In genomic region chr7:137846588-137847417, GRCh38 we compare ENCODE assay signal across 8 cellular contexts. TPM values are rescaled to one million over a fixed set of nuclear protein-coding genes. Genes with fewer than 3 reads are reported as not detected.
A peak's percentile ranks its signal among the peaks of the same experiment; 100 is the strongest.
DNase-seq lines count a peak whose midpoint lies in the region; TF ChIP-seq lines count a peak whose summit lies in the region.

TSS of gene DGKI (minus strand) at chr7:137846974.

- no peak within 1 kb of the TSS for H3K27ac Mint-ChIP-seq in activated naive CD4-positive, alpha-beta T cell treated with anti-CD3 and anti-CD28 coated beads for 36 hours

- TF ChIP-seq CTCF in HL-60 (IDR thresholded peaks at IDR 0.05; ENCODE audit: insufficient read depth, low read length) = no peak
- no peak for TF ChIP-seq CTCF in adrenal gland (IDR thresholded peaks at IDR 0.05)

- peak within 1 kb of the TSS; percentile 4 for H3K4me3 ChIP-seq in HL-60 (replicated peaks; ENCODE audit: insufficient read depth, low read length)
- H3K4me3 ChIP-seq in adrenal gland = peak within 1 kb of the TSS in 1 of 4 donors; percentile 49

- peak within 1 kb of the TSS; percentile 55 for H3K4me3 Mint-ChIP-seq in activated naive CD4-positive, alpha-beta T cell treated with anti-CD3 and anti-CD28 coated beads for 36 hours

- H3K36me3 Mint-ChIP-seq in activated naive CD4-positive, alpha-beta T cell treated with anti-CD3 and anti-CD28 coated beads for 36 hours (ENCODE audit: low read depth) = no peaks in the 10 kb centered on the region

- H3K4me1 Mint-ChIP-seq in activated naive CD4-positive, alpha-beta T cell treated with anti-CD3 and anti-CD28 coated beads for 36 hours (ENCODE audit: low read depth) = peaks cover 14% of the 10 kb centered on the region

- no peaks in the 10 kb centered on the region for H3K9me3 ChIP-seq in adrenal gland (replicated peaks in 1 of 3)

- peaks cover 56% of the 10 kb centered on the region for H3K27me3 Mint-ChIP-seq in activated naive CD4-positive, alpha-beta T cell treated with anti-CD3 and anti-CD28 coated beads for 36 hours (ENCODE audit: low read depth)

- no peak for TF ChIP-seq POLR2A in adrenal gland (IDR thresholded peaks at IDR 0.05)

- H3K4me1 ChIP-seq in adrenal gland (replicated peaks in 1 of 2) = peaks cover 6 to 7% of the 10 kb centered on the region in 2 donors

- no peaks in the 10 kb centered on the region for H3K36me3 ChIP-seq in adrenal gland (replicated peaks in 1 of 2)

- WGBS in adrenal gland, 4 donors = 0 to 2% (median 1%) methylated on average over 12 to 93 of the region's 93 CpGs

- DNase-seq in activated naive CD4-positive, alpha-beta T cell treated with anti-CD3 and anti-CD28 coated beads for 36 hours = no peak
- DNase-seq in activated naive CD4-positive, alpha-beta T cell (lab: John Stamatoyannopoulos, UW) = no peak
- DNase-seq in HL-60 (ENCODE audit: low read depth in 1 of 2, low spot score in 1 of 2) (no peak), adrenal gland (peak in 4 of 7 donors; percentile 11 to 27 (median 20)), hepatic stellate cell (ENCODE audit: low spot score) (peak; percentile 74), retina (peak; percentile 88), SW 1271 (lab: John Stamatoyannopoulos, UW) (no peak), NCI-H187 (lab: John Stamatoyannopoulos, UW) (no peak)

- intact Hi-C loops in activated naive CD4-positive, alpha-beta T cell treated with anti-CD3 and anti-CD28 coated beads for 36 hours (cut with micrococcal nuclease) = no loop called here
- intact Hi-C loops in adrenal gland (cut with DNase I) = no loop called here

- H3K27me3 ChIP-seq in HL-60 (ENCODE audit: insufficient read depth, poor library complexity, severe bottlenecking) = peaks cover 32% of the 10 kb centered on the region
- no peaks in the 10 kb centered on the region for H3K27me3 ChIP-seq in adrenal gland

- CTCF ChIA-PET in activated naive CD4-positive, alpha-beta T cell treated with anti-CD3 and anti-CD28 coated beads for 36 hours (lab: Charles Lee) = no interaction called here

- no peaks in the 10 kb centered on the region for H3K9me3 Mint-ChIP-seq in activated naive CD4-positive, alpha-beta T cell treated with anti-CD3 and anti-CD28 coated beads for 36 hours

- H3K27ac ChIP-seq in HL-60 (replicated peaks) = no peak within 1 kb of the TSS
- no peak within 1 kb of the TSS for H3K27ac ChIP-seq in adrenal gland

RNA-seq across cellular contexts. Expression of gene DGKI, which starts in this region (rescaled TPM):
- 1 to 10 TPM; 2.0 to 2.7 TPM for total RNA-seq in activated naive CD4-positive, alpha-beta T cell treated with anti-CD3 and anti-CD28 coated beads for 36 hours
- total RNA-seq in adrenal gland = 1 to 10 TPM in 5 of 8 donors, under 1 TPM in 3; 0.12 to 4.6 (median 1.2) TPM
- polyA plus RNA-seq in adrenal gland = under 1 TPM; 0.48 to 0.71 (median 0.71) TPM

Comparison
In these comparisons a context has a peak if more than half of its experiments do, and no peak if none do; other contexts are left out.
1. DNase-seq: peak in adrenal gland (4 of 7), hepatic stellate cell (single experiment) and retina (single experiment); none in activated naive CD4-positive, alpha-beta T cell treated with anti-CD3 and anti-CD28 coated beads for 36 hours (single experiment), activated naive CD4-positive, alpha-beta T cell (0 of 4), HL-60 (0 of 2), SW 1271 (0 of 2) and NCI-H187 (0 of 2).